In the genomic region with DNA sequence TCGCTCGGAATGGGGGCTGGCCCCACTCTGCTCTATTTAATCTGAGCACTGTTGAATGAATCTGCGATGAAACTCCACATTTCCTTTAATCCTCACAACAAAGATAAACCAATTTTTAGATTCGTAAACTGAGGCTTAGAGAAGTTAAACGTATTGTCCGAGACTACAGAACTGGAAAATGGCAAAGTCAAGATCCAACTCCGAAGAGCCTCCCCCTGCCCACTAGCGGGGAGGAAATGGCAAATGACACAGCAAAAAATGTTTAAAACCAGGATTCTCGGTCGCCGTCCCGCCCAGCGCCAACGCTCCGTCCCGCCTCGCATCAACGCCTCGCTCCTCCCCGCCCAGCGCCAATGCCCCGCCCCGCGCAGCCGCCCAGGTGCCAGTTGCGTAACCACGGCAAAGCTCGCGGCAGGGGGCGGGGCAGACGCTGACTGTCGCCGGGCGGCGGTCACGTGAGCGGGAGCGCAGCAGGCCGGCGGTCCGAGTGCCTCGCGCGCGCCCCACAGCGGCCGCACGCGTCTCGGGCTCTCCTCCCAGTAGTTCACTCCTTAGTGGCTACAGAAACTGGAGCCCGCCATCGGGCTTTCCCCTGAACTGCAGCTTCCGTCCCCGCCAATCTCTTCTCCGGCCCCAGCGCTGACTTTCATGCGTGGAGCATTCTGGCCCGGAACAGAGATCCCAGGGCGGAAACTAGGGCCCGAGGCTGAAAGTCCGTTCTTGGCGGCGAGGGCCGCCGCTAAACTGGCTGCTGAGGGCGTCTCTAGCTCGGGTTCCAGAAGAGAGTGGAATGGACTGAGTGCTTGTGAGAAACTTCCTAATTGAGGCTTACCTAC, we compare ENCODE assay signal across 8 cellular contexts. TPM values are rescaled to one million over a fixed set of nuclear protein-coding genes. Genes with fewer than 3 reads are reported as not detected.
DNase-seq lines count a peak whose midpoint lies in the region; ATAC-seq and TF ChIP-seq lines count a peak whose summit lies in the region.

No MANE protein-coding gene starts in this region.

- H3K36me3 ChIP-seq in testis (ENCODE audit: low read depth, missing control alignments) = no peaks in the 10 kb centered on the region

- TF ChIP-seq POLR2A in NB4 (IDR thresholded peaks at IDR 0.05; ENCODE audit: extremely low read depth, insufficient read length) = peak; percentile 72
- peak; percentile 61 for TF ChIP-seq POLR2A in testis (IDR thresholded peaks at IDR 0.05)

- H3K4me3 ChIP-seq in NB4 (ENCODE audit: low read depth, low read length) (peak overlapping the region; percentile 59), testis (peak overlapping the region; percentile 39 to 70)

- WGBS in testis, 2 donors = 1 to 2% methylated on average over 7 to 66 of the region's 67 CpGs

- H3K27ac ChIP-seq in testis = peak overlapping the region; percentile 93 to 95

- no peaks in the 10 kb centered on the region for H3K9me3 ChIP-seq in testis

- intact Hi-C loops in testis (cut with DNase I; ENCODE audit: low total_unique reads) = no loop called here

- TF ChIP-seq CTCF in GM10266 (IDR thresholded peaks at IDR 0.05; ENCODE audit: control insufficient read depth, insufficient read depth, low read depth, missing control alignments) (peak; percentile 92), NB4 (IDR thresholded peaks at IDR 0.05; ENCODE audit: low read depth, low read length) (peak; percentile 68), omental fat pad (IDR thresholded peaks at IDR 0.05) (peak in 1 of 3 donors; percentile 82), testis (IDR thresholded peaks at IDR 0.05) (peak; percentile 69 to 95 (median 90))

- H3K27me3 ChIP-seq in testis = no peaks in the 10 kb centered on the region

- DNase-seq in GM10266 (ENCODE audit: extremely low spot score) (peak; percentile 97), NB4 (ENCODE audit: low read depth) (peak; percentile 97), SK-N-DZ (ENCODE audit: low spot score) (peak; percentile 96), globus pallidus (ENCODE audit: low spot score) (peak; percentile 97), omental fat pad (ENCODE audit: low spot score) (peak; percentile 88), testis (peak; percentile 98)
- DNase-seq in activated naive CD4-positive, alpha-beta T cell treated with anti-CD3 and anti-CD28 coated beads, Interleukin-2, amount 50 U/mL, for 16 hours = peak; percentile 99

- ATAC-seq in HG02571 (IDR thresholded peaks at IDR 0.05; ENCODE audit: unreplicated experiment) (peak; percentile 91), omental fat pad (ENCODE audit: low FRiP score) (peak; percentile 98)

- H3K4me1 ChIP-seq in testis = no peaks in the 10 kb centered on the region

RNA-seq across cellular contexts. Expression of a gene that starts 13.6 kb away (rescaled TPM):
- 12.7 and 13.7 TPM in 2 replicates for polyA plus RNA-seq in SK-N-DZ (2014; cell fraction: cytosol; rRNA removed)
- 15.4 and 15.8 TPM in 2 replicates for polyA plus RNA-seq in SK-N-DZ (2014; cell fraction: nucleus; rRNA removed)
- total RNA-seq in omental fat pad (10 to 100 TPM in 1 of 4 donors, 1 to 10 TPM in 3; 6.2 to 12.1 (median 7.4) TPM), testis (10 to 100 TPM; 32.7 to 33.9 TPM)
- polyA plus RNA-seq in testis (ENCODE audit: insufficient read depth, low read depth, low replicate concordance) = 112 TPM

RNA-seq across cellular contexts. Expression of a gene that starts 17.9 kb away (rescaled TPM):
- 7.3 and 11.0 TPM in 2 replicates for polyA plus RNA-seq in SK-N-DZ (2014; cell fraction: cytosol; rRNA removed)
- polyA plus RNA-seq in SK-N-DZ (2014; cell fraction: nucleus; rRNA removed) = 6.0 and 9.9 TPM in 2 replicates
- total RNA-seq in omental fat pad (1 to 10 TPM; 4.1 to 6.5 (median 5.7) TPM), testis (10 to 100 TPM; 11.6 to 22.0 TPM)
- polyA plus RNA-seq in testis (ENCODE audit: insufficient read depth, low read depth, low replicate concordance) = 21.3 TPM

RNA-seq across cellular contexts. Expression of a gene that starts 23.4 kb away (rescaled TPM):
- polyA plus RNA-seq in SK-N-DZ (2014; cell fraction: cytosol; rRNA removed) = 127 and 142 TPM in 2 replicates
- 292 and 417 TPM in 2 replicates for polyA plus RNA-seq in SK-N-DZ (2014; cell fraction: nucleus; rRNA removed)
- total RNA-seq in omental fat pad = 10 to 100 TPM in 1 of 4 donors, 1 to 10 TPM in 3; 3.5 to 14.3 (median 5.2) TPM
- total RNA-seq in testis = 1 to 10 TPM; 8.8 to 8.9 TPM
- polyA plus RNA-seq in testis (ENCODE audit: insufficient read depth, low read depth, low replicate concordance) = 14.3 TPM

RNA-seq across cellular contexts. Expression of a gene that starts 23.7 kb away (rescaled TPM):
- 2,395 and 2,806 TPM in 2 replicates for polyA plus RNA-seq in SK-N-DZ (2014; cell fraction: cytosol; rRNA removed)
- polyA plus RNA-seq in SK-N-DZ (2014; cell fraction: nucleus; rRNA removed) = 1,106 and 1,586 TPM in 2 replicates
- total RNA-seq in omental fat pad (100 to 1,000 TPM; 254 to 446 (median 375) TPM), testis (100 to 1,000 TPM; 347 to 356 TPM)
- polyA plus RNA-seq in testis (ENCODE audit: insufficient read depth, low read depth, low replicate concordance) = 544 TPM

RNA-seq across cellular contexts. Expression of a gene that starts 36.8 kb away (rescaled TPM):
- 15.9 and 16.9 TPM in 2 replicates for polyA plus RNA-seq in SK-N-DZ (2014; cell fraction: cytosol; rRNA removed)
- polyA plus RNA-seq in SK-N-DZ (2014; cell fraction: nucleus; rRNA removed) = 19.4 and 59.9 TPM in 2 replicates
- total RNA-seq in omental fat pad (10 to 100 TPM; 46.2 to 93.5 (median 59.4) TPM), testis (10 to 100 TPM; 63.4 to 73.2 TPM)
- polyA plus RNA-seq in testis (ENCODE audit: insufficient read depth, low read depth, low replicate concordance) = 40.5 TPM

Comparison
In these comparisons a context has a peak if more than half of its experiments do, and no peak if none do; other contexts are left out.
1. Peak in every context shown above with its lines: DNase-seq, ATAC-seq, H3K4me3 ChIP-seq and H3K27ac ChIP-seq.